In genomic region chr20:41330941-41331340, GRCh38 we compare ENCODE assay signal across 23 cellular contexts. TPM values are rescaled to one million over a fixed set of nuclear protein-coding genes. Genes with fewer than 3 reads are reported as not detected.
DNase-seq lines count a peak whose midpoint lies in the region; ATAC-seq and TF ChIP-seq lines count a peak whose summit lies in the region.
"Had no signal": no experiment of that assay in that cellular context is flagged by ENCODE, and none has a peak within 500 bp of the region (broad histone marks: within the 10 kb centered on the region; RNA-seq: fewer than 3 reads in every experiment).

No MANE protein-coding gene starts in this region.

- H3K18ac ChIP-seq in mesenchymal stem cell (ENCODE audit: low read depth in 1 of 2, low read length in 2 of 2) (peak overlapping the region in 1 of 2 experiments; percentile 46), trophoblast cell (ENCODE audit: low read length) (no peak overlapping the region)

- peak overlapping the region; percentile 27 for H4K8ac ChIP-seq in mesenchymal stem cell (ENCODE audit: low read length)
- H4K8ac ChIP-seq in trophoblast cell (ENCODE audit: low read depth, low read length), result no peak overlapping the region

- no peak overlapping the region for H3K4ac ChIP-seq in mesenchymal stem cell (ENCODE audit: low read depth in 1 of 2, low read length in 2 of 2)
- no peak overlapping the region for H3K4ac ChIP-seq in trophoblast cell (ENCODE audit: low read depth, low read length)

- H3K4me1 ChIP-seq in RWPE2 (ENCODE audit: insufficient read depth, poor library complexity, severe bottlenecking), result peaks cover 18% of the 10 kb centered on the region
- H3K4me1 ChIP-seq in mesenchymal stem cell (ENCODE audit: control insufficient read depth, insufficient read depth, low read depth, low read length), result peaks cover 8% of the 10 kb centered on the region
- peaks cover 8 to 14% of the 10 kb centered on the region in 2 experiments for H3K4me1 ChIP-seq in trophoblast cell (ENCODE audit: control insufficient read depth in 1 of 2, insufficient read depth in 2 of 2, low read length in 2 of 2)
- H3K4me1 ChIP-seq in thyroid gland, result peaks cover 11 to 30% of the 10 kb centered on the region in 2 donors
- H3K4me1 ChIP-seq: BE2C had no signal

- H3K4me3 ChIP-seq in RWPE2 (ENCODE audit: severe bottlenecking) (no peak overlapping the region), mesenchymal stem cell (ENCODE audit: insufficient read depth in 1 of 2, low read depth in 1 of 2, low read length in 2 of 2) (no peak overlapping the region), trophoblast cell (ENCODE audit: low read depth, low read length) (no peak overlapping the region), thyroid gland (replicated peaks in 1 of 3) (no peak overlapping the region)
- H3K4me3 ChIP-seq: A549; BLaER1 treated with 17β-estradiol and CSF1 and Interleukin-3, amounts not matched to agents 10 nM and 100 nM; GM12878; GM23338 had no signal

- no peak overlapping the region for H3K23ac ChIP-seq in mesenchymal stem cell (ENCODE audit: low read length in 2 of 2)
- no peak overlapping the region for H3K23ac ChIP-seq in trophoblast cell (ENCODE audit: low read length)

- H4K91ac ChIP-seq in mesenchymal stem cell (ENCODE audit: low read length) (no peak overlapping the region), trophoblast cell (ENCODE audit: low read depth, low read length) (peak overlapping the region; percentile 19)

- H3K4me3 Mint-ChIP-seq in HFFc6, result no peak overlapping the region
- H3K4me3 Mint-ChIP-seq: CD4-positive, alpha-beta T cell; CD8-positive, alpha-beta memory T cell; GM23338; H9 had no signal

- H3K4me1 Mint-ChIP-seq in HFFc6 (ENCODE audit: low read depth), result peaks cover 60% of the 10 kb centered on the region
- H3K4me1 Mint-ChIP-seq: GM23338 had no signal

- no peaks in the 10 kb centered on the region for H3K27me3 ChIP-seq in RWPE2 (ENCODE audit: insufficient read depth, poor library complexity, severe bottlenecking)
- no peaks in the 10 kb centered on the region for H3K27me3 ChIP-seq in mesenchymal stem cell (ENCODE audit: control insufficient read depth in 1 of 2, insufficient read depth in 1 of 2, low read length in 2 of 2)
- no peaks in the 10 kb centered on the region for H3K27me3 ChIP-seq in trophoblast cell (ENCODE audit: insufficient read depth, low read length)
- no peaks in the 10 kb centered on the region for H3K27me3 ChIP-seq in thyroid gland
- H3K27me3 ChIP-seq: BE2C; BLaER1 treated with 17β-estradiol and CSF1 and Interleukin-3, amounts not matched to agents 10 nM and 100 nM had no signal

- H3K4me2 ChIP-seq in mesenchymal stem cell (ENCODE audit: low read length, poor library complexity, severe bottlenecking) (no peak overlapping the region), trophoblast cell (ENCODE audit: low read length) (no peak overlapping the region)
- H3K4me2 ChIP-seq: A549, GM23338 had no signal

- no peaks in the 10 kb centered on the region for H3K79me1 ChIP-seq in mesenchymal stem cell (replicated peaks; ENCODE audit: low read length, poor library complexity, severe bottlenecking)
- peaks cover 5% of the 10 kb centered on the region for H3K79me1 ChIP-seq in trophoblast cell (ENCODE audit: low read length)

- no peaks in the 10 kb centered on the region for H3K9me3 Mint-ChIP-seq in HFFc6
- H3K9me3 Mint-ChIP-seq: CD4-positive, alpha-beta T cell; CD8-positive, alpha-beta memory T cell; GM23338; H9 had no signal

- peak overlapping the region; percentile 97 for H3K27ac Mint-ChIP-seq in HFFc6
- H3K27ac Mint-ChIP-seq: CD4-positive, alpha-beta T cell; CD8-positive, alpha-beta memory T cell; GM23338 had no signal

- no peaks in the 10 kb centered on the region for H3K79me2 ChIP-seq in trophoblast cell (ENCODE audit: control insufficient read depth, insufficient read depth, low read length, poor library complexity)

- TF ChIP-seq CTCF in HFFc6 (IDR thresholded peaks at IDR 0.05) (no peak), RWPE2 (IDR thresholded peaks at IDR 0.05; ENCODE audit: poor library complexity, severe bottlenecking) (no peak), thyroid gland (IDR thresholded peaks at IDR 0.05) (no peak)

- no peaks in the 10 kb centered on the region for H3K9me3 ChIP-seq in RWPE2 (ENCODE audit: severe bottlenecking)
- no peaks in the 10 kb centered on the region for H3K9me3 ChIP-seq in mesenchymal stem cell (ENCODE audit: control insufficient read depth, low read length)
- H3K9me3 ChIP-seq in trophoblast cell (ENCODE audit: insufficient read depth, low read depth, low read length), result no peaks in the 10 kb centered on the region
- H3K9me3 ChIP-seq in thyroid gland, result no peaks in the 10 kb centered on the region
- H3K9me3 ChIP-seq: A549; BE2C; BLaER1 treated with 17β-estradiol and CSF1 and Interleukin-3, amounts not matched to agents 10 nM and 100 nM had no signal

- H2AK5ac ChIP-seq in mesenchymal stem cell (ENCODE audit: low read length, severe bottlenecking) (no peak overlapping the region), trophoblast cell (ENCODE audit: low read length) (no peak overlapping the region)

- H3K36me3 ChIP-seq in RWPE2 (ENCODE audit: low read depth) (no peaks in the 10 kb centered on the region), mesenchymal stem cell (ENCODE audit: control insufficient read depth in 1 of 2, insufficient read depth in 2 of 2, low read depth in 1 of 2, low read length in 2 of 2) (no peaks in the 10 kb centered on the region), trophoblast cell (ENCODE audit: control insufficient read depth in 1 of 2, insufficient read depth in 2 of 2, low read length in 2 of 2) (no peaks in the 10 kb centered on the region), thyroid gland (no peaks in the 10 kb centered on the region)
- H3K36me3 ChIP-seq: BE2C; BLaER1 treated with 17β-estradiol and CSF1 and Interleukin-3, amounts not matched to agents 10 nM and 100 nM had no signal

- H3K27me3 Mint-ChIP-seq in HFFc6 (ENCODE audit: insufficient read depth), result peaks cover 3% of the 10 kb centered on the region; the same call in 1 of the 2 replicates

- no peak for DNase-seq in HFFc6
- peak; percentile 66 for DNase-seq in RWPE2 (ENCODE audit: low spot score)
- DNase-seq in mesenchymal stem cell, result no peak
- no peak for DNase-seq in trophoblast cell
- DNase-seq in thyroid gland, result no peak
- DNase-seq in NCI-H187 treated with DMSO at 0.1 percent for 48 hours (lab: John Stamatoyannopoulos, UW), result no peak
- no peak for DNase-seq in HCEC 1CT
- DNase-seq: 8988T; ACHN; AML-193; BE2C; CD4-positive, alpha-beta T cell; CD8-positive, alpha-beta memory T cell; DMS 273 treated with DMSO at 0.1 percent for 48 hours; DMS79; GDM1; H9 had no signal

- TF ChIP-seq POLR2A in thyroid gland (IDR thresholded peaks at IDR 0.05), result no peak

- ATAC-seq in RWPE2 (ENCODE audit: low read depth), result no peak
- ATAC-seq: A549, GM12878, GM23338 had no signal

- H2BK5ac ChIP-seq in mesenchymal stem cell (ENCODE audit: low read depth, low read length, poor library complexity, severe bottlenecking) (no peak overlapping the region), trophoblast cell (ENCODE audit: low read depth, low read length, poor library complexity) (peak overlapping the region; percentile 3)

- 100% methylated on average over 1 of the region's 1 CpG for WGBS in mesenchymal stem cell
- no CpG with 5 or more reads among the region's 1 CpG for WGBS in trophoblast cell (ENCODE audit: extremely low coverage, insufficient coverage, insufficient read length)
- WGBS in thyroid gland, 2 donors, result 95 to 100% methylated on average over 1 of the region's 1 CpG

- no peaks in the 10 kb centered on the region for H3K36me3 Mint-ChIP-seq in HFFc6 (ENCODE audit: low read depth)
- H3K36me3 Mint-ChIP-seq: CD14-positive monocyte; CD8-positive, alpha-beta memory T cell had no signal

- peak overlapping the region; percentile 92 for H3K27ac ChIP-seq in RWPE2 (ENCODE audit: poor library complexity, severe bottlenecking)
- no peak overlapping the region for H3K27ac ChIP-seq in mesenchymal stem cell (ENCODE audit: low read length, poor library complexity, severe bottlenecking)
- H3K27ac ChIP-seq in trophoblast cell (ENCODE audit: low read depth, low read length), result no peak overlapping the region
- no peak overlapping the region for H3K27ac ChIP-seq in thyroid gland
- H3K27ac ChIP-seq: BLaER1 treated with 17β-estradiol and CSF1 and Interleukin-3, amounts not matched to agents 10 nM and 100 nM had no signal

- H2BK120ac ChIP-seq in mesenchymal stem cell (ENCODE audit: low read depth, low read length) (no peak overlapping the region), trophoblast cell (ENCODE audit: insufficient read depth, low read length, poor library complexity) (peak overlapping the region; percentile 46)

- H2BK12ac ChIP-seq in mesenchymal stem cell (ENCODE audit: low read length in 2 of 2), result peak overlapping the region; percentile 37 to 41
- no peak overlapping the region for H2BK12ac ChIP-seq in trophoblast cell (ENCODE audit: low read length)

- H2BK15ac ChIP-seq in mesenchymal stem cell (ENCODE audit: low read depth, poor library complexity, severe bottlenecking), result no peak overlapping the region

- H4K12ac ChIP-seq in trophoblast cell (ENCODE audit: low read depth, low read length), result no peak overlapping the region

- H2AFZ ChIP-seq in mesenchymal stem cell (ENCODE audit: low read depth, low read length) (no peak overlapping the region), trophoblast cell (ENCODE audit: insufficient read depth, low read length, poor library complexity) (no peak overlapping the region)
- H2AFZ ChIP-seq: GM23338 had no signal

- intact Hi-C loops in thyroid gland (cut with DNase I), result loop anchor here (10.0 kb wide), 1 partner anchor 186 kb away; no protein-coding TSS in a partner anchor

- H3K9ac ChIP-seq in mesenchymal stem cell (ENCODE audit: low read length) (no peak overlapping the region), trophoblast cell (ENCODE audit: low read length) (no peak overlapping the region)
- H3K9ac ChIP-seq: BLaER1 treated with 17β-estradiol and CSF1 and Interleukin-3, amounts not matched to agents 10 nM and 100 nM had no signal

- H3K14ac ChIP-seq in mesenchymal stem cell (ENCODE audit: low read length in 2 of 2) (no peak overlapping the region), trophoblast cell (ENCODE audit: low read length) (no peak overlapping the region)

RNA-seq across cellular contexts. Expression of gene LPIN3, which starts 9.7 kb away (rescaled TPM):
- 10 to 100 TPM; 11.9 to 14.2 (median 13.2) TPM for total RNA-seq in HFFc6 (2021; fragmentation: NEBNext Ultra II Directional; extraction: Animal tissue kit (Norgen Biotek cat#: 25700))
- polyA plus RNA-seq in mesenchymal stem cell (2013, experiment 1 of 2), result 8.1 TPM
- 8.1 TPM for polyA plus RNA-seq in mesenchymal stem cell (2013, experiment 2 of 2)
- 6.5 TPM in 2 replicates for polyA plus RNA-seq in trophoblast cell (2013)
- total RNA-seq in thyroid gland, result 10 to 100 TPM; 33.5 to 53.5 (median 42.1) TPM
- polyA plus RNA-seq: CD14-positive monocyte; CD8-positive, alpha-beta memory T cell had no signal

RNA-seq across cellular contexts. Expression of gene ZHX3, which starts 13.4 kb away (rescaled TPM):
- 10 to 100 TPM; 64.1 to 80.1 (median 72.0) TPM for total RNA-seq in HFFc6 (2021; fragmentation: NEBNext Ultra II Directional; extraction: Animal tissue kit (Norgen Biotek cat#: 25700))
- 26.5 TPM for polyA plus RNA-seq in mesenchymal stem cell (2013, experiment 1 of 2)
- 23.3 TPM for polyA plus RNA-seq in mesenchymal stem cell (2013, experiment 2 of 2)
- polyA plus RNA-seq in trophoblast cell (2013), result 5.3 and 6.3 TPM in 2 replicates
- total RNA-seq in thyroid gland, result 10 to 100 TPM; 57.8 to 74.8 (median 60.5) TPM

RNA-seq across cellular contexts. Expression of gene EMILIN3, which starts 35.7 kb away (rescaled TPM):
- total RNA-seq in HFFc6 (2021; fragmentation: NEBNext Ultra II Directional; extraction: Animal tissue kit (Norgen Biotek cat#: 25700)), result not detected
- polyA plus RNA-seq in mesenchymal stem cell (2013, experiment 1 of 2), result 0.08 TPM
- polyA plus RNA-seq in mesenchymal stem cell (2013, experiment 2 of 2), result 0.11 TPM
- polyA plus RNA-seq in trophoblast cell (2013), result 0.34 and 0.37 TPM in 2 replicates
- total RNA-seq in thyroid gland, result 1 to 10 TPM in 1 of 4 donors, under 1 TPM in 3; 0.27 to 1.3 (median 0.61) TPM
- total RNA-seq: CD8-positive, alpha-beta memory T cell; GM12878; H4 had no signal
- polyA plus RNA-seq: CD14-positive monocyte; CD8-positive, alpha-beta memory T cell; GM12878 had no signal
